Comparison of ENCODE assay signal across 1 cellular context in the genomic region with DNA sequence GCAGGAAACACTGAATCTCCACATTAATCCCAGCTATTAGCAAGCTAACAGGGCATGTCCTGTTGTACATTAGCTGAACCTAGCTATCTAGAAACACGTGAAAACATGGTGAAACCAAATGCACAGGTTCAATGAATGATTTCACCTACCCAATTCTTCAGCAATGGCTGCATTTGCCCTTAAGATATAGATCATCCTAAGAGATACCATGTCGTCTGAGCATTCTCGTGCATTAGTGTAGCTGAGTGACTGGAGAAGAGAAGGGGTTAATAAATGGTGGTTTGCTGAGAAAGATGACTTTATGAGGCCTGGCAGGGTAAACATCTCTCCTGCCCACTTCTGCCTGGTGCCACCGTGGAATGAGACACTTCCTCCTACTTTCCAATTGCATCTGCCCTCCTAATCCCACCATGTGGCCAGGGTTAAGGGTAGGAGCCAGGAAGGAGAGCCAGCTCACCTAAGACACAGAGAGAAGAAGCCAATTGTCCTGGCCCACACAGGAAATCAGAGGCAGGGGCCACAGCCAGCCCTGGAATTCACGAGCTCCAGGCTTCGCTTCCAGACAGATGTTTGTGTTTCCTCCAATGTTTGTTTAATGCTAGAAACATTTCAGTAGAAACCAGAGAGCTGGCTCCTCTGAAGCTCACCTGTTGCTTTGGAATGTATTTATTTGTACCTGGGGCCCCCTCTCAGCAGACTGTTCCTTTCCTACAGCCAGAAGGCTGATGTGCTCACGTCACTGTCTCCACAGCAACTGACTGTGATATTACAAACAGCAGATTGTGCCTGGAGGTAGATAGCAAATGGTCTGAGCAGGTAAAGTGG.
TF ChIP-seq lines count a peak whose summit lies in the region.

No MANE protein-coding gene starts in this region.

TF ChIP-seq in HepG2, 621 proteins besides CTCF, POLR2A, EP300 and RAD21 (continued from another document and continues in another):
- TF ChIP-seq GATAD2A (CRISPR knock-in tag; IDR thresholded peaks at IDR 0.05) (peak; percentile 49; the same call in 1 of the 2 replicates), FOXP1 (IDR thresholded peaks at IDR 0.05) (no peak), FOXP1 (CRISPR knock-in tag; IDR thresholded peaks at IDR 0.05) (peak; percentile 49), ZEB1 (IDR thresholded peaks at IDR 0.05; ENCODE audit: insufficient replicate concordance, low read depth) (peak; percentile 96), TCF7 (IDR thresholded peaks at IDR 0.05; ENCODE audit: low read depth) (0 out of 2 replicates have a peak, but pooled peaks have one; percentile 24), ZNF577 (CRISPR knock-in tag; IDR thresholded peaks at IDR 0.05; ENCODE audit: borderline replicate concordance, low read depth) (no peak), HOXA5 (CRISPR knock-in tag; IDR thresholded peaks at IDR 0.05) (no peak), PITX1 (CRISPR knock-in tag; IDR thresholded peaks at IDR 0.05) (peak; percentile 69; the same call in 1 of the 2 replicates), YY1 (IDR thresholded peaks at IDR 0.05; ENCODE audit: insufficient read depth, insufficient replicate concordance, low read depth, low read length) (no peak), ZNF552 (CRISPR knock-in tag; IDR thresholded peaks at IDR 0.05; ENCODE audit: borderline replicate concordance) (no peak), RNF2 (conservative IDR thresholded peaks at IDR 0.05; ENCODE audit: low read depth) (no peak), FOXK1 (CRISPR knock-in tag; IDR thresholded peaks at IDR 0.05; ENCODE audit: borderline replicate concordance, low read depth) (no peak), ZFP36L1 (CRISPR knock-in tag; IDR thresholded peaks at IDR 0.05) (no peak), TEAD3 (CRISPR knock-in tag; optimal IDR thresholded peaks at IDR 0.05; ENCODE audit: borderline replicate concordance) (peak; percentile 84), PAX8 (CRISPR knock-in tag; IDR thresholded peaks at IDR 0.05; ENCODE audit: borderline replicate concordance) (no peak), FIP1L1 (IDR thresholded peaks at IDR 0.05; ENCODE audit: borderline replicate concordance, insufficient read depth, low read depth, low read length) (no peak), CBX1 (IDR thresholded peaks at IDR 0.05; ENCODE audit: low read depth) (no peak), MXI1 (IDR thresholded peaks at IDR 0.05; ENCODE audit: borderline replicate concordance, low read depth, low read length) (0 out of 3 replicates have a peak, but pooled peaks have one; percentile 15), SOX13 (IDR thresholded peaks at IDR 0.05) (no peak), SOX13 (CRISPR knock-in tag; conservative IDR thresholded peaks at IDR 0.05 in 1 of 2, IDR thresholded peaks at IDR 0.05 in 1 of 2) (0 out of 4 replicates have a peak, but pooled peaks of 1 of the 2 experiments have one; percentile 53), ZNF274 (CRISPR knock-in tag; IDR thresholded peaks at IDR 0.05) (no peak), ZNF841 (CRISPR knock-in tag; IDR thresholded peaks at IDR 0.05; ENCODE audit: borderline replicate concordance) (no peak), ZNF652 (CRISPR knock-in tag; IDR thresholded peaks at IDR 0.05; ENCODE audit: borderline replicate concordance, low read depth) (peak; percentile 85), ZSCAN21 (CRISPR knock-in tag; IDR thresholded peaks at IDR 0.05; ENCODE audit: borderline replicate concordance) (no peak), ASH2L (IDR thresholded peaks at IDR 0.05; ENCODE audit: insufficient read length, low read depth, low read length) (peak; percentile 65), ELF3 (CRISPR knock-in tag; IDR thresholded peaks at IDR 0.05) (peak; percentile 50; the same call in 1 of the 2 replicates), BCL6 (CRISPR knock-in tag; IDR thresholded peaks at IDR 0.05) (peak; percentile 90), RXRB (CRISPR knock-in tag; IDR thresholded peaks at IDR 0.05; ENCODE audit: borderline replicate concordance) (0 out of 2 replicates have a peak, but pooled peaks have one; percentile 12), MAF1 (CRISPR knock-in tag; IDR thresholded peaks at IDR 0.05; ENCODE audit: borderline replicate concordance) (no peak), IRF2 (CRISPR knock-in tag; IDR thresholded peaks at IDR 0.05) (no peak), TBX2 (CRISPR knock-in tag; IDR thresholded peaks at IDR 0.05; ENCODE audit: borderline replicate concordance) (peak; percentile 43; the same call in 1 of the 2 replicates), RFX1 (IDR thresholded peaks at IDR 0.05) (peak; percentile 73), ZNF431 (CRISPR knock-in tag; IDR thresholded peaks at IDR 0.05; ENCODE audit: borderline replicate concordance, low read depth) (0 out of 2 replicates have a peak, but pooled peaks have one; percentile 26), RARA (CRISPR knock-in tag; IDR thresholded peaks at IDR 0.05) (peak; percentile 55)
- TF ChIP-seq, protein P1, sequence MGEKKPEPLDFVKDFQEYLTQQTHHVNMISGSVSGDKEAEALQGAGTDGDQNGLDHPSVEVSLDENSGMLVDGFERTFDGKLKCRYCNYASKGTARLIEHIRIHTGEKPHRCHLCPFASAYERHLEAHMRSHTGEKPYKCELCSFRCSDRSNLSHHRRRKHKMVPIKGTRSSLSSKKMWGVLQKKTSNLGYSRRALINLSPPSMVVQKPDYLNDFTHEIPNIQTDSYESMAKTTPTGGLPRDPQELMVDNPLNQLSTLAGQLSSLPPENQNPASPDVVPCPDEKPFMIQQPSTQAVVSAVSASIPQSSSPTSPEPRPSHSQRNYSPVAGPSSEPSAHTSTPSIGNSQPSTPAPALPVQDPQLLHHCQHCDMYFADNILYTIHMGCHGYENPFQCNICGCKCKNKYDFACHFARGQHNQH (CRISPR knock-in tag; IDR thresholded peaks at IDR 0.05) = peak; percentile 95
- TF ChIP-seq, protein P2, sequence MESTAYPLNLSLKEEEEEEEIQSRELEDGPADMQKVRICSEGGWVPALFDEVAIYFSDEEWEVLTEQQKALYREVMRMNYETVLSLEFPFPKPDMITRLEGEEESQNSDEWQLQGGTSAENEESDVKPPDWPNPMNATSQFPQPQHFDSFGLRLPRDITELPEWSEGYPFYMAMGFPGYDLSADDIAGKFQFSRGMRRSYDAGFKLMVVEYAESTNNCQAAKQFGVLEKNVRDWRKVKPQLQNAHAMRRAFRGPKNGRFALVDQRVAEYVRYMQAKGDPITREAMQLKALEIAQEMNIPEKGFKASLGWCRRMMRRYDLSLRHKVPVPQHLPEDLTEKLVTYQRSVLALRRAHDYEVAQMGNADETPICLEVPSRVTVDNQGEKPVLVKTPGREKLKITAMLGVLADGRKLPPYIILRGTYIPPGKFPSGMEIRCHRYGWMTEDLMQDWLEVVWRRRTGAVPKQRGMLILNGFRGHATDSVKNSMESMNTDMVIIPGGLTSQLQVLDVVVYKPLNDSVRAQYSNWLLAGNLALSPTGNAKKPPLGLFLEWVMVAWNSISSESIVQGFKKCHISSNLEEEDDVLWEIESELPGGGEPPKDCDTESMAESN (CRISPR knock-in tag; conservative IDR thresholded peaks at IDR 0.05) = no peak
- TF ChIP-seq, protein P3, sequence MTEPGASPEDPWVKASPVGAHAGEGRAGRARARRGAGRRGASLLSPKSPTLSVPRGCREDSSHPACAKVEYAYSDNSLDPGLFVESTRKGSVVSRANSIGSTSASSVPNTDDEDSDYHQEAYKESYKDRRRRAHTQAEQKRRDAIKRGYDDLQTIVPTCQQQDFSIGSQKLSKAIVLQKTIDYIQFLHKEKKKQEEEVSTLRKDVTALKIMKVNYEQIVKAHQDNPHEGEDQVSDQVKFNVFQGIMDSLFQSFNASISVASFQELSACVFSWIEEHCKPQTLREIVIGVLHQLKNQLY (CRISPR knock-in tag; IDR thresholded peaks at IDR 0.05) = no peak
- TF ChIP-seq, protein P4, sequence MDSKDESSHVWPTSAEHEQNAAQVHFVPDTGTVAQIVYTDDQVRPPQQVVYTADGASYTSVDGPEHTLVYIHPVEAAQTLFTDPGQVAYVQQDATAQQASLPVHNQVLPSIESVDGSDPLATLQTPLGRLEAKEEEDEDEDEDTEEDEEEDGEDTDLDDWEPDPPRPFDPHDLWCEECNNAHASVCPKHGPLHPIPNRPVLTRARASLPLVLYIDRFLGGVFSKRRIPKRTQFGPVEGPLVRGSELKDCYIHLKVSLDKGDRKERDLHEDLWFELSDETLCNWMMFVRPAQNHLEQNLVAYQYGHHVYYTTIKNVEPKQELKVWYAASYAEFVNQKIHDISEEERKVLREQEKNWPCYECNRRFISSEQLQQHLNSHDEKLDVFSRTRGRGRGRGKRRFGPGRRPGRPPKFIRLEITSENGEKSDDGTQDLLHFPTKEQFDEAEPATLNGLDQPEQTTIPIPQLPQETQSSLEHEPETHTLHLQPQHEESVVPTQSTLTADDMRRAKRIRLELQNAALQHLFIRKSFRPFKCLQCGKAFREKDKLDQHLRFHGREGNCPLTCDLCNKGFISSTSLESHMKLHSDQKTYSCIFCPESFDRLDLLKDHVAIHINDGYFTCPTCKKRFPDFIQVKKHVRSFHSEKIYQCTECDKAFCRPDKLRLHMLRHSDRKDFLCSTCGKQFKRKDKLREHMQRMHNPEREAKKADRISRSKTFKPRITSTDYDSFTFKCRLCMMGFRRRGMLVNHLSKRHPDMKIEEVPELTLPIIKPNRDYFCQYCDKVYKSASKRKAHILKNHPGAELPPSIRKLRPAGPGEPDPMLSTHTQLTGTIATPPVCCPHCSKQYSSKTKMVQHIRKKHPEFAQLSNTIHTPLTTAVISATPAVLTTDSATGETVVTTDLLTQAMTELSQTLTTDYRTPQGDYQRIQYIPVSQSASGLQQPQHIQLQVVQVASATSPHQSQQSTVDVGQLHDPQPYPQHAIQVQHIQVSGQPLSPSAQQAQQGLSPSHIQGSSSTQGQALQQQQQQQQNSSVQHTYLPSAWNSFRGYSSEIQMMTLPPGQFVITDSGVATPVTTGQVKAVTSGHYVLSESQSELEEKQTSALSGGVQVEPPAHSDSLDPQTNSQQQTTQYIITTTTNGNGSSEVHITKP (CRISPR knock-in tag; IDR thresholded peaks at IDR 0.05; ENCODE audit: low read depth) = no peak
- TF ChIP-seq, protein P5, sequence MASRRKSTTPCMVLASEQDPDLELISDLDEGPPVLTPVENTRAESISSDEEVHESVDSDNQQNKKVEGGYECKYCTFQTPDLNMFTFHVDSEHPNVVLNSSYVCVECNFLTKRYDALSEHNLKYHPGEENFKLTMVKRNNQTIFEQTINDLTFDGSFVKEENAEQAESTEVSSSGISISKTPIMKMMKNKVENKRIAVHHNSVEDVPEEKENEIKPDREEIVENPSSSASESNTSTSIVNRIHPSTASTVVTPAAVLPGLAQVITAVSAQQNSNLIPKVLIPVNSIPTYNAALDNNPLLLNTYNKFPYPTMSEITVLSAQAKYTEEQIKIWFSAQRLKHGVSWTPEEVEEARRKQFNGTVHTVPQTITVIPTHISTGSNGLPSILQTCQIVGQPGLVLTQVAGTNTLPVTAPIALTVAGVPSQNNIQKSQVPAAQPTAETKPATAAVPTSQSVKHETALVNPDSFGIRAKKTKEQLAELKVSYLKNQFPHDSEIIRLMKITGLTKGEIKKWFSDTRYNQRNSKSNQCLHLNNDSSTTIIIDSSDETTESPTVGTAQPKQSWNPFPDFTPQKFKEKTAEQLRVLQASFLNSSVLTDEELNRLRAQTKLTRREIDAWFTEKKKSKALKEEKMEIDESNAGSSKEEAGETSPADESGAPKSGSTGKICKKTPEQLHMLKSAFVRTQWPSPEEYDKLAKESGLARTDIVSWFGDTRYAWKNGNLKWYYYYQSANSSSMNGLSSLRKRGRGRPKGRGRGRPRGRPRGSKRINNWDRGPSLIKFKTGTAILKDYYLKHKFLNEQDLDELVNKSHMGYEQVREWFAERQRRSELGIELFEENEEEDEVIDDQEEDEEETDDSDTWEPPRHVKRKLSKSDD (CRISPR knock-in tag; IDR thresholded peaks at IDR 0.05; ENCODE audit: low read depth) = no peak
- TF ChIP-seq, protein P6, sequence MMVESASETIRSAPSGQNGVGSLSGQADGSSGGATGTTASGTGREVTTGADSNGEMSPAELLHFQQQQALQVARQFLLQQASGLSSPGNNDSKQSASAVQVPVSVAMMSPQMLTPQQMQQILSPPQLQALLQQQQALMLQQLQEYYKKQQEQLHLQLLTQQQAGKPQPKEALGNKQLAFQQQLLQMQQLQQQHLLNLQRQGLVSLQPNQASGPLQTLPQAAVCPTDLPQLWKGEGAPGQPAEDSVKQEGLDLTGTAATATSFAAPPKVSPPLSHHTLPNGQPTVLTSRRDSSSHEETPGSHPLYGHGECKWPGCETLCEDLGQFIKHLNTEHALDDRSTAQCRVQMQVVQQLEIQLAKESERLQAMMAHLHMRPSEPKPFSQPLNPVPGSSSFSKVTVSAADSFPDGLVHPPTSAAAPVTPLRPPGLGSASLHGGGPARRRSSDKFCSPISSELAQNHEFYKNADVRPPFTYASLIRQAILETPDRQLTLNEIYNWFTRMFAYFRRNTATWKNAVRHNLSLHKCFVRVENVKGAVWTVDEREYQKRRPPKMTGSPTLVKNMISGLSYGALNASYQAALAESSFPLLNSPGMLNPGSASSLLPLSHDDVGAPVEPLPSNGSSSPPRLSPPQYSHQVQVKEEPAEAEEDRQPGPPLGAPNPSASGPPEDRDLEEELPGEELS (CRISPR knock-in tag; IDR thresholded peaks at IDR 0.05) = peak; percentile 84
- TF ChIP-seq, protein P7, sequence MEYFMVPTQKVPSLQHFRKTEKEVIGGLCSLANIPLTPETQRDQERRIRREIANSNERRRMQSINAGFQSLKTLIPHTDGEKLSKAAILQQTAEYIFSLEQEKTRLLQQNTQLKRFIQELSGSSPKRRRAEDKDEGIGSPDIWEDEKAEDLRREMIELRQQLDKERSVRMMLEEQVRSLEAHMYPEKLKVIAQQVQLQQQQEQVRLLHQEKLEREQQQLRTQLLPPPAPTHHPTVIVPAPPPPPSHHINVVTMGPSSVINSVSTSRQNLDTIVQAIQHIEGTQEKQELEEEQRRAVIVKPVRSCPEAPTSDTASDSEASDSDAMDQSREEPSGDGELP (IDR thresholded peaks at IDR 0.05; ENCODE audit: borderline replicate concordance, low read depth) = peak; percentile 84; the same call in 1 of the 2 replicates
- TF ChIP-seq, protein P8, sequence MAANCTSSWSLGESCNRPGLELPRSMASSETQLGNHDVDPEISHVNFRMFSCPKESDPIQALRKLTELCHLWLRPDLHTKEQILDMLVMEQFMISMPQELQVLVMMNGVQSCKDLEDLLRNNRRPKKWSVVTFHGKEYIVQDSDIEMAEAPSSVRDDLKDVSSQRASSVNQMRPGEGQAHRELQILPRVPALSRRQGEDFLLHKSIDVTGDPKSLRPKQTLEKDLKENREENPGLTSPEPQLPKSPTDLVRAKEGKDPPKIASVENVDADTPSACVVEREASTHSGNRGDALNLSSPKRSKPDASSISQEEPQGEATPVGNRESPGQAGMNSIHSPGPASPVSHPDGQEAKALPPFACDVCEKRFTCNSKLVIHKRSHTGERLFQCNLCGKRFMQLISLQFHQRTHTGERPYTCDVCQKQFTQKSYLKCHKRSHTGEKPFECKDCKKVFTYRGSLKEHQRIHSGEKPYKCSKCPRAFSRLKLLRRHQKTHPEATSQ (CRISPR knock-in tag; IDR thresholded peaks at IDR 0.05; ENCODE audit: borderline replicate concordance) = no peak
- TF ChIP-seq, protein P9, sequence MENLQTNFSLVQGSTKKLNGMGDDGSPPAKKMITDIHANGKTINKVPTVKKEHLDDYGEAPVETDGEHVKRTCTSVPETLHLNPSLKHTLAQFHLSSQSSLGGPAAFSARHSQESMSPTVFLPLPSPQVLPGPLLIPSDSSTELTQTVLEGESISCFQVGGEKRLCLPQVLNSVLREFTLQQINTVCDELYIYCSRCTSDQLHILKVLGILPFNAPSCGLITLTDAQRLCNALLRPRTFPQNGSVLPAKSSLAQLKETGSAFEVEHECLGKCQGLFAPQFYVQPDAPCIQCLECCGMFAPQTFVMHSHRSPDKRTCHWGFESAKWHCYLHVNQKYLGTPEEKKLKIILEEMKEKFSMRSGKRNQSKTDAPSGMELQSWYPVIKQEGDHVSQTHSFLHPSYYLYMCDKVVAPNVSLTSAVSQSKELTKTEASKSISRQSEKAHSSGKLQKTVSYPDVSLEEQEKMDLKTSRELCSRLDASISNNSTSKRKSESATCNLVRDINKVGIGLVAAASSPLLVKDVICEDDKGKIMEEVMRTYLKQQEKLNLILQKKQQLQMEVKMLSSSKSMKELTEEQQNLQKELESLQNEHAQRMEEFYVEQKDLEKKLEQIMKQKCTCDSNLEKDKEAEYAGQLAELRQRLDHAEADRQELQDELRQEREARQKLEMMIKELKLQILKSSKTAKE (CRISPR knock-in tag; IDR thresholded peaks at IDR 0.05; ENCODE audit: borderline replicate concordance) = peak; percentile 52; the same call in 1 of the 2 replicates
